7 cellular contexts compared by ENCODE assay signal in the genomic region with DNA sequence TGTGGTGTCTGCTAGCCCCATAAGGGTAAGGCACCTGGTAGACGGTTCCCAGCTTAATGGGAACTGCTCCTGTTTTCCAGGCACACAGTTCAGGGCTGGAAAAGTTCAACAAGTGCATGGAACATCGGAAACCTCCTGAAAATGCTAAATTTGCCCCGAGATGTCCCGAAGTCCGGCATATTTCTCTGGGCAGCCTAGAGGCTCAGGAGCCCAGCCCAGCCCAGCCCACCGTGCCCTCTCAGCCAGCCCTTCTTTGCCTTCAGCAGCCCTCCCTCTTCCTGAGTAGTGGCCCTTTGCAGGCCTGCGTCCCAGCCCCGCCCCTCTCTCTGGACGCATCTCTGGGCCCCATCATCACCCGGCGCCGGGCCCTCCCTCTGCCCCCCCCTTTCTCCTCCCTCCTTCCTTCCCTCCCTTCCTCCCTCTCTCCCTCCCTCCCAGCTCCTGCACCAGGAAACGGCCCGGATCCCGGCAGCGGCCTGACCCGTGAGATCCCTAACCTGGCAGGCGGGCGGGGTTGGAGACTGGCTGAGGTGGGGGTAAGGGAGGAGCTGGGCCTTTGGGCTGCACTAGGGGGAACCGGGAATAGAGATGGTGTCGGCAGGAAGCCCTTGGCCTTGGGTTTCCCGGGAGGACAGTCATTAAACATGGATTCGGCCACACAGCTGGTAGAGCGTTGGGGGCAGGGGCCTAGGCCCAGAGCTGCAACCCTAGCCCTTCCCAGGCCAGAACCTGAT. TPM values are rescaled to one million over a fixed set of nuclear protein-coding genes. Genes with fewer than 3 reads are reported as not detected.
DNase-seq lines count a peak whose midpoint lies in the region; ATAC-seq, FAIRE-seq and TF ChIP-seq lines count a peak whose summit lies in the region.

A gene with protein sequence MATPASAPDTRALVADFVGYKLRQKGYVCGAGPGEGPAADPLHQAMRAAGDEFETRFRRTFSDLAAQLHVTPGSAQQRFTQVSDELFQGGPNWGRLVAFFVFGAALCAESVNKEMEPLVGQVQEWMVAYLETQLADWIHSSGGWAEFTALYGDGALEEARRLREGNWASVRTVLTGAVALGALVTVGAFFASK (plus strand): TSS at position 422 of the 734 bp plus-strand sequence. CDS start 935 bp downstream, outside the sequence.

- H4K20me1 ChIP-seq in GM12878 (ENCODE audit: control insufficient read depth, insufficient read depth) (no peaks in the 10 kb centered on the region), hepatocyte (ENCODE audit: insufficient read depth, poor library complexity, severe bottlenecking) (no peaks in the 10 kb centered on the region)

- H3K4me3 ChIP-seq in HL-60 (replicated peaks; ENCODE audit: insufficient read depth, low read length) (peak within 1 kb of the TSS; percentile 66), GM12878 (peak within 1 kb of the TSS; percentile 100), hepatocyte (peak within 1 kb of the TSS; percentile 88)

- ATAC-seq in GM12878: peak; percentile 65

- WGBS in GM12878 (ENCODE audit: insufficient coverage, insufficient replicate concordance, low lambda C conversion rate, missing lambda C conversion rate): 1% methylated on average over 20 of the region's 24 CpGs
- WGBS in hepatocyte (ENCODE audit: low lambda C conversion rate, missing lambda C conversion rate): under 1% methylated on average over 17 of the region's 24 CpGs

- intact Hi-C loops in GM12878 (cut with micrococcal nuclease; ENCODE audit: unreplicated experiment): no loop called here

- H3K4me2 ChIP-seq in GM12878 (ENCODE audit: control insufficient read depth, insufficient read depth) (peak within 1 kb of the TSS; percentile 80), hepatocyte (peak within 1 kb of the TSS; percentile 97)

- peak within 1 kb of the TSS; percentile 97 for H3K9ac ChIP-seq in GM12878 (ENCODE audit: control insufficient read depth, insufficient read depth, low read length)

- SMC1A ChIA-PET in GM12878 (lab: Charles Lee; ENCODE audit: uncharacterized antibody, unreplicated experiment): interaction anchor here (0.8 to 2.3 kb wide), 4 partner anchors 10 to 20 kb away, joined by 3 to 17 read pairs (median 4); a partner anchor contains a TSS

- peak; percentile 94 for DNase-seq in G401 (ENCODE audit: low spot score)
- peak; percentile 87 to 89 for DNase-seq in HL-60 (ENCODE audit: low read depth in 1 of 2, low spot score in 1 of 2)
- DNase-seq in NCI-H774 (lab: John Stamatoyannopoulos, UW): peak; percentile 85
- no peak for DNase-seq in GM12878 (ENCODE audit: low read depth, low spot score)
- DNase-seq in hepatocyte (ENCODE audit: low spot score): peak; percentile 96
- peak; percentile 72 for DNase-seq in pulmonary artery endothelial cell (ENCODE audit: low read depth, low spot score)
- DNase-seq in stimulated activated CD4-positive, alpha-beta T cell treated with anti-CD3 and anti-CD28 coated beads, Interleukin-4, amount 100 ng/mL, for 24 hours: no peak

- no peak for TF ChIP-seq CTCF in HL-60 (IDR thresholded peaks at IDR 0.05; ENCODE audit: insufficient read depth, low read length)
- TF ChIP-seq CTCF in GM12878 (IDR thresholded peaks at IDR 0.05 in 2 of 3, conservative IDR thresholded peaks at IDR 0.05 in 1 of 3; ENCODE audit: control insufficient read depth in 2 of 3, extremely low read depth in 1 of 3, insufficient read depth in 1 of 3, low read depth in 3 of 3, low read length in 3 of 3): no peak
- TF ChIP-seq CTCF in hepatocyte (IDR thresholded peaks at IDR 0.05; ENCODE audit: poor library complexity): no peak

- POLR2A ChIA-PET in GM12878 (lab: Charles Lee): interaction anchor here (0.6 to 3.7 kb wide), 5 partner anchors 10 to 375 kb away, joined by 3 to 55 read pairs (median 4); a partner anchor contains a TSS

- RAD21 ChIA-PET in GM12878 (lab: Charles Lee; ENCODE audit: unreplicated experiment): interaction anchor here (0.6 to 8.7 kb wide), 4 partner anchors 15 to 746 kb away, joined by 3 to 103 read pairs (median 3); a partner anchor contains a TSS

- TF ChIP-seq RAD21 in GM12878 (IDR thresholded peaks at IDR 0.05; ENCODE audit: insufficient read depth, low read depth, low read length): no peak

- H3K9me3 ChIP-seq in GM12878 (replicated peaks; ENCODE audit: control insufficient read depth, insufficient read depth, low read length) (no peaks in the 10 kb centered on the region), hepatocyte (ENCODE audit: low read depth) (no peaks in the 10 kb centered on the region)

- BruUV-seq in GM12878 (replicated peaks; lab: Mats Ljungman, UMichigan): no TSS peak

- in situ Hi-C loops in G401 (cut with HindIII; ENCODE audit: low sequenced_read_pairs): no loop called here
- in situ Hi-C loops in GM12878 (cut with MboI): loop anchor here (10.0 to 25.0 kb wide), 2 partner anchors 806 to 1128 kb away; a partner anchor contains a TSS

- H3K27ac ChIP-seq in HL-60 (replicated peaks) (peak within 1 kb of the TSS; percentile 79), GM12878 (ENCODE audit: control insufficient read depth, insufficient read depth) (peak within 1 kb of the TSS; percentile 91), hepatocyte (peak within 1 kb of the TSS; percentile 97)

- no peaks in the 10 kb centered on the region for H3K9me2 ChIP-seq in hepatocyte (replicated peaks; ENCODE audit: insufficient read depth)

- H3K4me1 ChIP-seq in GM12878 (ENCODE audit: control insufficient read depth, insufficient read depth, low read length): peaks cover 20% of the 10 kb centered on the region
- peaks cover 22% of the 10 kb centered on the region for H3K4me1 ChIP-seq in hepatocyte (ENCODE audit: insufficient read depth)

- no peak for TF ChIP-seq EP300 in GM12878 (IDR thresholded peaks at IDR 0.05; ENCODE audit: borderline replicate concordance in 1 of 2, control insufficient read depth in 1 of 2, low read depth in 2 of 2, low read length in 2 of 2)

- TF ChIP-seq POLR2A in GM12878 (IDR thresholded peaks at IDR 0.05; ENCODE audit: low read depth, low read length): peak; percentile 91

- peak; percentile 91 for FAIRE-seq in GM12878 (lab: Jason Lieb, UNC)

- H3K79me2 ChIP-seq in GM12878 (ENCODE audit: control insufficient read depth, insufficient read depth, low read length): peaks cover 27% of the 10 kb centered on the region
- H3K79me2 ChIP-seq in hepatocyte: peaks cover 56% of the 10 kb centered on the region

- H3K27me3 ChIP-seq in HL-60 (ENCODE audit: insufficient read depth, poor library complexity, severe bottlenecking) (no peaks in the 10 kb centered on the region), GM12878 (replicated peaks in 1 of 2; ENCODE audit: control insufficient read depth in 2 of 2, insufficient read depth in 2 of 2, low read length in 1 of 2) (no peaks in the 10 kb centered on the region), hepatocyte (no peaks in the 10 kb centered on the region)

- no peaks in the 10 kb centered on the region; a peak in 1 of 4 replicates for H3K36me3 ChIP-seq in GM12878 (ENCODE audit: control insufficient read depth in 2 of 2, insufficient read depth in 2 of 2, low read length in 1 of 2)
- H3K36me3 ChIP-seq in hepatocyte (replicated peaks; ENCODE audit: insufficient read depth, low read depth): no peaks in the 10 kb centered on the region

- CTCF ChIA-PET in GM12878 (lab: Yijun Ruan, JAX): interaction anchor here (0.9 to 4.5 kb wide), 11 partner anchors 10 to 435 kb away, joined by 3 to 37 read pairs (median 4); a partner anchor contains a TSS

- H2AFZ ChIP-seq in GM12878 (ENCODE audit: control insufficient read depth, low read depth, low read length): peak within 1 kb of the TSS; percentile 53
- peak within 1 kb of the TSS; percentile 59 for H2AFZ ChIP-seq in hepatocyte

TF ChIP-seq in GM12878, 131 proteins besides CTCF, POLR2A, EP300 and RAD21 (continues in another document):
- TF ChIP-seq EGR1 (IDR thresholded peaks at IDR 0.05; ENCODE audit: borderline replicate concordance in 1 of 2, low read depth in 2 of 2, low read length in 2 of 2): peak in 1 of 2 experiments; percentile 47; a peak in 1 of 3 replicates
- TF ChIP-seq, protein P1, sequence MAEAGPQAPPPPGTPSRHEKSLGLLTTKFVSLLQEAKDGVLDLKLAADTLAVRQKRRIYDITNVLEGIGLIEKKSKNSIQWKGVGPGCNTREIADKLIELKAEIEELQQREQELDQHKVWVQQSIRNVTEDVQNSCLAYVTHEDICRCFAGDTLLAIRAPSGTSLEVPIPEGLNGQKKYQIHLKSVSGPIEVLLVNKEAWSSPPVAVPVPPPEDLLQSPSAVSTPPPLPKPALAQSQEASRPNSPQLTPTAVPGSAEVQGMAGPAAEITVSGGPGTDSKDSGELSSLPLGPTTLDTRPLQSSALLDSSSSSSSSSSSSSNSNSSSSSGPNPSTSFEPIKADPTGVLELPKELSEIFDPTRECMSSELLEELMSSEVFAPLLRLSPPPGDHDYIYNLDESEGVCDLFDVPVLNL (IDR thresholded peaks at IDR 0.05; ENCODE audit: low read depth, low read length): no peak
- TF ChIP-seq KAT2A (conservative IDR thresholded peaks at IDR 0.05; ENCODE audit: control insufficient read depth, low read depth, low read length): no peak
- peak; percentile 9; the same call in 1 of the 2 replicates for TF ChIP-seq NR2C1 (IDR thresholded peaks at IDR 0.05)
- no peak for TF ChIP-seq SMAD1 (IDR thresholded peaks at IDR 0.05; ENCODE audit: low read depth, partially characterized antibody)
- no peak for TF ChIP-seq SMARCA5 (IDR thresholded peaks at IDR 0.05)

RNA-seq across cellular contexts. Expression of the gene that starts here (rescaled TPM):
- total RNA-seq in G401 (2014; rRNA removed; shearing (Covaris generic)): 16.4 and 17.3 TPM in 2 replicates
- total RNA-seq in GM12878 (2013; cell fraction: nucleolus; rRNA removed): 24.1 and 28.4 TPM in 2 replicates
- total RNA-seq in GM12878 (2014; rRNA removed): 5.8 and 6.3 TPM in 2 replicates
- 7.9 and 8.3 TPM in 2 replicates for total RNA-seq in GM12878 (2014; rRNA removed; fragmentation: Illumina TruSeq; extraction: Trizol)
- 9.7 and 12.5 TPM in 2 replicates for total RNA-seq in GM12878 (2021)
- 8.3 TPM for polyA plus RNA-seq in GM12878 (2011; ENCODE audit: low read depth)
- 14.7 and 15.4 TPM in 2 replicates for polyA plus RNA-seq in GM12878 (2011; rRNA removed)
- 12.1 and 14.0 TPM in 2 replicates for polyA plus RNA-seq in GM12878 (2011; cell fraction: cytosol; rRNA removed)
- 21.4 and 22.2 TPM in 2 replicates for polyA plus RNA-seq in GM12878 (2011; cell fraction: nucleus; rRNA removed)
- 12.0 and 12.8 TPM in 2 replicates for polyA plus RNA-seq in GM12878 (2012)
- 9.6 and 10.1 TPM in 2 replicates for polyA plus RNA-seq in GM12878 (2014; fragmentation: Illumina TruSeq; extraction: Trizol)
- 1 to 10 TPM; 1.4 to 3.1 TPM for polyA plus RNA-seq in GM12878 (2014; fragmentation: Nextera tagmentation; extraction: Ambion mirVana)
- 13.3 and 14.0 TPM in 2 replicates for polyA plus RNA-seq in GM12878 (2014; rRNA removed)
- polyA plus RNA-seq in GM12878 (2016; fragmentation: Nextera tagmentation; extraction: Ambion mirVana): 1 to 10 TPM; 1.5 to 2.2 TPM
- polyA minus RNA-seq in GM12878 (2011; rRNA and poly(A)+ RNA removed): 10.7 and 14.0 TPM in 2 replicates
- polyA minus RNA-seq in GM12878 (2011; cell fraction: cytosol; rRNA and poly(A)+ RNA removed): 2.9 and 4.1 TPM in 2 replicates
- polyA minus RNA-seq in GM12878 (2011; cell fraction: nucleus; rRNA and poly(A)+ RNA removed): 10.4 and 16.9 TPM in 2 replicates
- total RNA-seq in hepatocyte: 20.8 and 26.4 TPM in 2 replicates
- 4.3 and 6.5 TPM in 2 replicates for polyA plus RNA-seq in hepatocyte
- total RNA-seq in pulmonary artery endothelial cell: 17.5 and 18.3 TPM in 2 replicates

Comparison
In these comparisons a context has a peak if more than half of its experiments do, and no peak if none do; other contexts are left out.
1. DNase-seq: peak in G401 (single experiment), HL-60 (2 of 2), NCI-H774 (single experiment), hepatocyte (single experiment) and pulmonary artery endothelial cell (single experiment); none in GM12878 (single experiment) and stimulated activated CD4-positive, alpha-beta T cell treated with anti-CD3 and anti-CD28 coated beads, Interleukin-4, amount 100 ng/mL, for 24 hours (single experiment).
2. Peak in every context shown above with its lines, with median percentiles within 50 percentile points of each other: H3K27ac ChIP-seq and H3K4me3 ChIP-seq.